ENCODE assay signal across 1 cellular context in genomic region chr22:26295583-26296126, GRCh38.
TF ChIP-seq lines count a peak whose summit lies in the region.

No MANE protein-coding gene starts in this region.

TF ChIP-seq in GM12878, 131 proteins besides CTCF, POLR2A, EP300 and RAD21 (continued from another document):
- TF ChIP-seq PKNOX1 (IDR thresholded peaks at IDR 0.05) (no peak), ZBTB40 (IDR thresholded peaks at IDR 0.05; ENCODE audit: borderline replicate concordance) (no peak), ASH2L (IDR thresholded peaks at IDR 0.05; ENCODE audit: borderline replicate concordance, low read depth) (no peak), CEBPZ (IDR thresholded peaks at IDR 0.05; ENCODE audit: low read depth, low read length) (no peak), HDAC2 (IDR thresholded peaks at IDR 0.05) (no peak), ATF2 (IDR thresholded peaks at IDR 0.05; ENCODE audit: low read length) (no peak)
